6 cellular contexts compared by ENCODE assay signal in the genomic region with DNA sequence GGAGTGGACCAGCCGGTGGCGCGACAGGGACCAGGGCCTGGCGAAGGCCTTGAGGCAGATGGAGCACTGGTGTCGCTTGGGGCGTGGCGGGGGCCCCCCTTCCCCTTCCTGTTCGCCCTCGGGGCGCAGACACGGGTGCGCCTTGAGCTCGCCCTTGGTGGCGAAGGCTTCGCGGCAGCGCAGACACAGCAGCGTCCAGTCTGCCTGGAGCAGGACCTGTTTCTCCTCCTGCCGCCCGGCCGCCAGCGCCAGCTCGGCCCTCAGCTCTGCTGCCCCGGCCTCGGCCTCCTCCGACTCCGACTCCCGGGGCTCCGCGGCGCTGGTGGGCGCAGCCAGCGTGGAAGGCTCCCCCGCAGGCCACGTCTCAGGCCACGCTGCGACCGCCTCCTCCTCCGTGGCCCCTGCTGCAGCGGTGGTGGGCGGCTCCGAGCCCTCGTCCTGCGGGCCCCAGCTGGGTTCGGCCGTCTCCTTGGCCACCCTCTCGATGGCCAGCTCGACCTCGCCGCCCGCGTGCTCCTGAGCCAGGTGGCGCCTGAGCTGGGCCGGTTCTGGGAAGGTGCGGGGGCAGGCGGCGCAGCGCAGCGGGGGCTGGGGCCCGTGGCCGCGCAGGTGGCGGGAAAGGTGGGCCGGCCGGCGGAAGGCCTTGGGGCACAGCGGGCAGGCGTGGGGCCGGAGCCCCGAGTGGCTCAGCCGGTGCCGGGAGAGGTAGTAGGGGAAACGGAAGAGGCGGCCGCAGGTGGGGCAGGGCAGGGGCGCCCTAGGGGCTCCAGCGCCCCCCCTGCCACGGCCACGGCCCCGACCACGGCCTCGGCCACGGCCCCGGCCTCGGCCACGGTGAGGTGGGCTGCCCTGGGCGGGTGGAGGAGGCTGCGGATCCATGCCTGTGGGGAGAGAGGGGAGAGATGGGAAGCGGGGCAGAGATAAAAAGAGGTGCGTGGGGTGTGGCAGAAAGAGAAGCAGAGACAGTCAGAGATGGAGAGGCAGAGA. TPM values are rescaled to one million over a fixed set of nuclear protein-coding genes. Genes with fewer than 3 reads are reported as not detected.
A peak's percentile ranks its signal among the peaks of the same experiment; 100 is the strongest.
DNase-seq lines count a peak whose midpoint lies in the region; ATAC-seq and TF ChIP-seq lines count a peak whose summit lies in the region.

No MANE protein-coding gene starts in this region.

- no peak overlapping the region for H3K4me3 ChIP-seq in CD8-positive, alpha-beta memory T cell (ENCODE audit: low read length)
- peak overlapping the region; percentile 97 for H3K4me3 ChIP-seq in mesodermal cell (ENCODE audit: extremely low read depth, insufficient read depth, low read length, poor library complexity, severe bottlenecking)

- ATAC-seq in activated CD8-positive, alpha-beta T cell treated with anti-CD3 and anti-CD28 coated beads for 36 hours: no peak
- no peak for ATAC-seq in GM21447 (IDR thresholded peaks at IDR 0.05; ENCODE audit: unreplicated experiment)

- CTCF ChIA-PET in CD8-positive, alpha-beta memory T cell (lab: Charles Lee): no interaction called here
- CTCF ChIA-PET in activated CD8-positive, alpha-beta T cell treated with anti-CD3 and anti-CD28 coated beads for 36 hours (lab: Charles Lee): no interaction called here

- intact Hi-C loops in activated CD8-positive, alpha-beta T cell treated with anti-CD3 and anti-CD28 coated beads for 36 hours (cut with micrococcal nuclease): no loop called here

- DNase-seq in CD8-positive, alpha-beta memory T cell: peak in 1 of 5 donors; percentile 48
- no peak for DNase-seq in activated CD8-positive, alpha-beta T cell treated with anti-CD3 and anti-CD28 coated beads for 36 hours
- DNase-seq in DMS153 treated with DMSO at 0.1 percent for 48 hours (lab: John Stamatoyannopoulos, UW; ENCODE audit: unreplicated experiment) (no peak), NCI-H2107 (lab: John Stamatoyannopoulos, UW) (no peak)

- POLR2A ChIA-PET in CD8-positive, alpha-beta memory T cell (lab: Charles Lee): no interaction called here
- POLR2A ChIA-PET in activated CD8-positive, alpha-beta T cell treated with anti-CD3 and anti-CD28 coated beads for 36 hours (lab: Charles Lee): no interaction called here

- H3K36me3 ChIP-seq in CD8-positive, alpha-beta memory T cell (ENCODE audit: insufficient read depth, low read length): no peaks in the 10 kb centered on the region
- peaks cover 26% of the 10 kb centered on the region for H3K36me3 ChIP-seq in mesodermal cell (ENCODE audit: control insufficient read depth, insufficient read depth, low read length)

- H3K27ac Mint-ChIP-seq in CD8-positive, alpha-beta memory T cell: peak overlapping the region; percentile 49 to 99 (median 88)
- H3K27ac Mint-ChIP-seq in activated CD8-positive, alpha-beta T cell treated with anti-CD3 and anti-CD28 coated beads for 36 hours: peak overlapping the region; percentile 89

- no peak overlapping the region for H3K27ac ChIP-seq in CD8-positive, alpha-beta memory T cell (ENCODE audit: low read depth, low read length)
- no peak overlapping the region for H3K27ac ChIP-seq in mesodermal cell (ENCODE audit: low read depth, low read length, severe bottlenecking)

- no peak for TF ChIP-seq CTCF in activated CD8-positive, alpha-beta T cell treated with anti-CD3 and anti-CD28 coated beads for 36 hours (IDR thresholded peaks at IDR 0.05)

- peaks cover 0 to 4% (median 0%) of the 10 kb centered on the region in 5 donors for H3K9me3 Mint-ChIP-seq in CD8-positive, alpha-beta memory T cell
- peaks cover 3% of the 10 kb centered on the region for H3K9me3 Mint-ChIP-seq in activated CD8-positive, alpha-beta T cell treated with anti-CD3 and anti-CD28 coated beads for 36 hours

- peaks cover 16% of the 10 kb centered on the region for H3K4me1 ChIP-seq in CD8-positive, alpha-beta memory T cell (ENCODE audit: insufficient read depth, low read length)
- H3K4me1 ChIP-seq in mesodermal cell (ENCODE audit: control insufficient read depth, insufficient read depth, low read length, poor library complexity, severe bottlenecking): no peaks in the 10 kb centered on the region

- peak overlapping the region; percentile 56 to 91 (median 82) for H3K4me3 Mint-ChIP-seq in CD8-positive, alpha-beta memory T cell
- peak overlapping the region; percentile 87 for H3K4me3 Mint-ChIP-seq in activated CD8-positive, alpha-beta T cell treated with anti-CD3 and anti-CD28 coated beads for 36 hours

- WGBS in mesodermal cell (ENCODE audit: insufficient coverage in 2 of 2), 2 experiments: 94 to 96% methylated on average over 68 to 90 of the region's 90 CpGs

- H3K9me3 ChIP-seq in CD8-positive, alpha-beta memory T cell (ENCODE audit: low read length): no peaks in the 10 kb centered on the region
- no peaks in the 10 kb centered on the region for H3K9me3 ChIP-seq in mesodermal cell (ENCODE audit: control insufficient read depth, low read length)

- H3K36me3 Mint-ChIP-seq in CD8-positive, alpha-beta memory T cell: peaks cover 10 to 15% (median 11%) of the 10 kb centered on the region in 3 donors
- peaks cover 18% of the 10 kb centered on the region for H3K36me3 Mint-ChIP-seq in activated CD8-positive, alpha-beta T cell treated with anti-CD3 and anti-CD28 coated beads for 36 hours (ENCODE audit: low read depth)

- no peaks in the 10 kb centered on the region for H3K27me3 ChIP-seq in CD8-positive, alpha-beta memory T cell (ENCODE audit: insufficient read depth, low read length, poor library complexity, severe bottlenecking)

- no peaks in the 10 kb centered on the region for H3K27me3 Mint-ChIP-seq in CD8-positive, alpha-beta memory T cell
- no peaks in the 10 kb centered on the region for H3K27me3 Mint-ChIP-seq in activated CD8-positive, alpha-beta T cell treated with anti-CD3 and anti-CD28 coated beads for 36 hours

- H3K4me1 Mint-ChIP-seq in CD8-positive, alpha-beta memory T cell: peaks cover 19 to 24% (median 24%) of the 10 kb centered on the region in 3 donors
- peaks cover 19% of the 10 kb centered on the region for H3K4me1 Mint-ChIP-seq in activated CD8-positive, alpha-beta T cell treated with anti-CD3 and anti-CD28 coated beads for 36 hours (ENCODE audit: low read depth)

RNA-seq across cellular contexts. Expression of gene ZNF579, which starts 1.6 kb away (rescaled TPM):
- total RNA-seq in CD8-positive, alpha-beta memory T cell: 1 to 10 TPM; 6.0 to 6.6 TPM
- polyA plus RNA-seq in CD8-positive, alpha-beta memory T cell: 0.35 TPM
- total RNA-seq in activated CD8-positive, alpha-beta T cell treated with anti-CD3 and anti-CD28 coated beads for 36 hours: 1 to 10 TPM; 7.2 TPM
- polyA plus RNA-seq in mesodermal cell (2013, experiment 1 of 2): 20.6 TPM
- 16.8 TPM for polyA plus RNA-seq in mesodermal cell (2013, experiment 2 of 2)

RNA-seq across cellular contexts. Expression of gene FIZ1, which starts 20.3 kb away (rescaled TPM):
- 10 to 100 TPM; 23.9 to 25.8 TPM for total RNA-seq in CD8-positive, alpha-beta memory T cell
- 4.6 TPM for polyA plus RNA-seq in CD8-positive, alpha-beta memory T cell
- 10 to 100 TPM; 11.4 to 13.2 TPM for total RNA-seq in activated CD8-positive, alpha-beta T cell treated with anti-CD3 and anti-CD28 coated beads for 36 hours
- 13.6 TPM for polyA plus RNA-seq in mesodermal cell (2013, experiment 1 of 2)
- 11.9 TPM for polyA plus RNA-seq in mesodermal cell (2013, experiment 2 of 2)

RNA-seq across cellular contexts. Expression of gene ZNF524, which starts 21.0 kb away (rescaled TPM):
- total RNA-seq in CD8-positive, alpha-beta memory T cell: 10 to 100 TPM; 13.9 to 15.8 TPM
- 35.9 TPM for polyA plus RNA-seq in CD8-positive, alpha-beta memory T cell
- total RNA-seq in activated CD8-positive, alpha-beta T cell treated with anti-CD3 and anti-CD28 coated beads for 36 hours: 10 to 100 TPM; 11.0 to 12.3 TPM
- 7.8 TPM for polyA plus RNA-seq in mesodermal cell (2013, experiment 1 of 2)
- 5.7 TPM for polyA plus RNA-seq in mesodermal cell (2013, experiment 2 of 2)

RNA-seq across cellular contexts. Expression of gene ZNF865, which starts 26.4 kb away (rescaled TPM):
- total RNA-seq in CD8-positive, alpha-beta memory T cell: 10 to 100 TPM; 12.7 to 15.3 TPM
- 0.21 TPM for polyA plus RNA-seq in CD8-positive, alpha-beta memory T cell
- total RNA-seq in activated CD8-positive, alpha-beta T cell treated with anti-CD3 and anti-CD28 coated beads for 36 hours: 10 to 100 TPM; 10.6 to 11.7 TPM
- polyA plus RNA-seq in mesodermal cell (2013, experiment 1 of 2): 10.3 TPM
- 8.9 TPM for polyA plus RNA-seq in mesodermal cell (2013, experiment 2 of 2)

RNA-seq across cellular contexts. Expression of gene SBK3, which starts 33.7 kb away (rescaled TPM):
- total RNA-seq in CD8-positive, alpha-beta memory T cell: not detected
- polyA plus RNA-seq in CD8-positive, alpha-beta memory T cell: not detected
- not detected for total RNA-seq in activated CD8-positive, alpha-beta T cell treated with anti-CD3 and anti-CD28 coated beads for 36 hours
- polyA plus RNA-seq in mesodermal cell (2013, experiment 1 of 2): 0.44 TPM
- polyA plus RNA-seq in mesodermal cell (2013, experiment 2 of 2): 1.1 TPM
